Comparison of ENCODE assay signal across 13 cellular contexts in the genomic region with DNA sequence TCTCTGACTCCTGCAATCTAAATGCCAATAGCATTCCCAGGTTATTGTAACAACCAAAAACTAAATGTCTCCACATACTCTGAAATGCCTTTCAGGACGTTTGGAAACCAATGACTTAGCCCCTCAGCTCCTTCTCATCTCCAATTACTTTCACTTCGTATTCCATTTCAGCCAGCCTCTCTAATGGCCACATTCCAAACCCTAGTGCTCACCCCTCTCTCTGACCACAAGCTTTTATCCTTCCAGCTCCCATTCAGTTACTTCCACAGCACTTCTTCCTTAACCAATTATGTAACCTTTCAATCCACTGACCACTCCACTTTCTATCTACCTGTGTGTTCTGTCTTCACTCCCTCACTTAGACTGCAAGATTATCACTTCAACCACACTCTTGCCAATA. TPM values are rescaled to one million over a fixed set of nuclear protein-coding genes. Genes with fewer than 3 reads are reported as not detected.
DNase-seq lines count a peak whose midpoint lies in the region; ATAC-seq, FAIRE-seq and TF ChIP-seq lines count a peak whose summit lies in the region.
"Had no signal": no experiment of that assay in that cellular context is flagged by ENCODE, and none has a peak within 500 bp of the region (broad histone marks: within the 10 kb centered on the region; RNA-seq: fewer than 3 reads in every experiment).

No MANE protein-coding gene starts in this region.

- H3K27ac Mint-ChIP-seq in CD4-positive, CD25-positive, alpha-beta regulatory T cell, result peak overlapping the region in 2 of 3 donors; percentile 53 to 60
- H3K27ac Mint-ChIP-seq: nephron had no signal

- H3K9me3 ChIP-seq in CD4-positive, CD25-positive, alpha-beta regulatory T cell (ENCODE audit: control insufficient read depth in 2 of 2, low read length in 2 of 2), result no peaks in the 10 kb centered on the region
- no peaks in the 10 kb centered on the region for H3K9me3 ChIP-seq in adipocyte (ENCODE audit: control insufficient read depth, low read length)
- H3K9me3 ChIP-seq in esophagus muscularis mucosa, result no peaks in the 10 kb centered on the region
- no peaks in the 10 kb centered on the region for H3K9me3 ChIP-seq in stomach
- H3K9me3 ChIP-seq in vagina, result no peaks in the 10 kb centered on the region
- H3K9me3 ChIP-seq: uterus had no signal

- intact Hi-C loops in esophagus muscularis mucosa (cut with DNase I) (no loop called here), stomach (cut with DNase I; ENCODE audit: low total_unique reads) (no loop called here), vagina (cut with DNase I) (no loop called here)

- ATAC-seq in CD4-positive, CD25-positive, alpha-beta regulatory T cell (ENCODE audit: low read depth in 2 of 2), result no peak
- ATAC-seq: activated T-cell treated with anti-CD3 and anti-CD28 coated beads, Interleukin-2, amount 50 U/mL, for 4 hours had no signal

- TF ChIP-seq CTCF in esophagus muscularis mucosa (IDR thresholded peaks at IDR 0.05) (no peak), stomach (IDR thresholded peaks at IDR 0.05) (no peak), vagina (IDR thresholded peaks at IDR 0.05) (no peak)

- TF ChIP-seq EP300 in esophagus muscularis mucosa (IDR thresholded peaks at IDR 0.05), result no peak
- no peak for TF ChIP-seq EP300 in stomach (IDR thresholded peaks at IDR 0.05)

- peaks cover 41% of the 10 kb centered on the region for H3K36me3 ChIP-seq in CD4-positive, CD25-positive, alpha-beta regulatory T cell (ENCODE audit: control insufficient read depth, insufficient read depth, low read length)
- peaks cover 44% of the 10 kb centered on the region for H3K36me3 ChIP-seq in adipocyte (ENCODE audit: control insufficient read depth, insufficient read depth, low read length, severe bottlenecking)
- peaks cover 0 to 60% (median 41%) of the 10 kb centered on the region in 4 donors for H3K36me3 ChIP-seq in esophagus muscularis mucosa
- H3K36me3 ChIP-seq in stomach, result peaks cover 6 to 61% (median 56%) of the 10 kb centered on the region in 4 donors
- peaks cover 0 to 28% of the 10 kb centered on the region in 2 donors for H3K36me3 ChIP-seq in vagina
- H3K36me3 ChIP-seq: uterus had no signal

- no peaks in the 10 kb centered on the region for H3K27me3 ChIP-seq in CD4-positive, CD25-positive, alpha-beta regulatory T cell (ENCODE audit: control insufficient read depth, insufficient read depth, low read length)
- H3K27me3 ChIP-seq in adipocyte (replicated peaks; ENCODE audit: control insufficient read depth, insufficient read depth, low read length) (no peaks in the 10 kb centered on the region), esophagus muscularis mucosa (no peaks in the 10 kb centered on the region), stomach (no peaks in the 10 kb centered on the region), vagina (no peaks in the 10 kb centered on the region)
- H3K27me3 ChIP-seq: uterus had no signal

- no peak for DNase-seq in CD4-positive, CD25-positive, alpha-beta regulatory T cell
- DNase-seq in HPDE6-E6E7 (ENCODE audit: extremely low spot score), result peak; percentile 67
- peak; percentile 95 for DNase-seq in adipocyte (ENCODE audit: low read depth)
- DNase-seq in iris pigment epithelial cell (ENCODE audit: low read depth), result peak; percentile 97
- DNase-seq in GM12891 (ENCODE audit: insufficient read length, low spot score), result no peak
- DNase-seq in esophagus muscularis mucosa (ENCODE audit: extremely low spot score), result no peak
- DNase-seq in stomach, result no peak
- DNase-seq in vagina (ENCODE audit: extremely low spot score in 2 of 2), result no peak
- DNase-seq: activated T-cell treated with anti-CD3 and anti-CD28 coated beads, Interleukin-2, amount 50 U/mL, for 4 hours; NCI-H1930; uterus had no signal

- peaks cover 21 to 50% (median 37%) of the 10 kb centered on the region in 4 donors for H3K4me1 Mint-ChIP-seq in CD4-positive, CD25-positive, alpha-beta regulatory T cell

- no peaks in the 10 kb centered on the region for H3K9me3 Mint-ChIP-seq in CD4-positive, CD25-positive, alpha-beta regulatory T cell
- H3K9me3 Mint-ChIP-seq: activated T-cell treated with anti-CD3 and anti-CD28 coated beads, Interleukin-2, amount 50 U/mL, for 4 hours; nephron had no signal

- no peaks in the 10 kb centered on the region for H3K27me3 Mint-ChIP-seq in CD4-positive, CD25-positive, alpha-beta regulatory T cell

- no peak overlapping the region for H3K4me3 ChIP-seq in CD4-positive, CD25-positive, alpha-beta regulatory T cell (ENCODE audit: low read depth, low read length)
- H3K4me3 ChIP-seq in adipocyte (ENCODE audit: low read length) (peak overlapping the region; percentile 9), esophagus muscularis mucosa (no peak overlapping the region), stomach (no peak overlapping the region), vagina (no peak overlapping the region)
- H3K4me3 ChIP-seq: uterus had no signal

- H3K27ac ChIP-seq in CD4-positive, CD25-positive, alpha-beta regulatory T cell (ENCODE audit: insufficient read depth, low read length, poor library complexity, severe bottlenecking), result no peak overlapping the region
- no peak overlapping the region for H3K27ac ChIP-seq in esophagus muscularis mucosa (replicated peaks in 1 of 4)
- no peak overlapping the region for H3K27ac ChIP-seq in stomach
- H3K27ac ChIP-seq in vagina, result no peak overlapping the region
- H3K27ac ChIP-seq: uterus had no signal

- H3K36me3 Mint-ChIP-seq in CD4-positive, CD25-positive, alpha-beta regulatory T cell, result peaks cover 31% of the 10 kb centered on the region

- WGBS in esophagus muscularis mucosa, result 53% methylated on average over 2 of the region's 2 CpGs
- WGBS in stomach, 5 donors, result 61 to 72% (median 64%) methylated on average over 2 of the region's 2 CpGs

- peak overlapping the region; percentile 3 for H3K9ac ChIP-seq in adipocyte (ENCODE audit: low read length)

- FAIRE-seq in GM12891 (lab: Jason Lieb, UNC), result no peak
- FAIRE-seq: G401.6 had no signal

- no peak for TF ChIP-seq POLR2A in GM12891 (IDR thresholded peaks at IDR 0.05; ENCODE audit: low read depth, low read length)
- no peak for TF ChIP-seq POLR2A in esophagus muscularis mucosa (IDR thresholded peaks at IDR 0.05; ENCODE audit: low read depth)
- no peak for TF ChIP-seq POLR2A in stomach (IDR thresholded peaks at IDR 0.05)
- no peak for TF ChIP-seq POLR2A in vagina (IDR thresholded peaks at IDR 0.05)

- peak overlapping the region in 1 of 4 donors; percentile 19 for H3K4me3 Mint-ChIP-seq in CD4-positive, CD25-positive, alpha-beta regulatory T cell
- H3K4me3 Mint-ChIP-seq: activated T-cell treated with anti-CD3 and anti-CD28 coated beads, Interleukin-2, amount 50 U/mL, for 4 hours; nephron had no signal

- peaks cover 23% of the 10 kb centered on the region for H3K4me1 ChIP-seq in CD4-positive, CD25-positive, alpha-beta regulatory T cell (ENCODE audit: control insufficient read depth, insufficient read depth, low read length, poor library complexity, severe bottlenecking)
- H3K4me1 ChIP-seq in adipocyte (ENCODE audit: control insufficient read depth, insufficient read depth, low read length) (peaks cover 17% of the 10 kb centered on the region), esophagus muscularis mucosa (peaks cover 18 to 34% (median 28%) of the 10 kb centered on the region in 4 donors), stomach (peaks cover 0 to 35% (median 18%) of the 10 kb centered on the region in 4 donors), vagina (peaks cover 21% of the 10 kb centered on the region)

TF ChIP-seq in GM12891, 5 proteins besides CTCF, POLR2A, EP300 and RAD21:
- TF ChIP-seq PAX5 (IDR thresholded peaks at IDR 0.05; ENCODE audit: insufficient read depth, low read length, severe bottlenecking) (no peak), SPI1 (IDR thresholded peaks at IDR 0.05; ENCODE audit: low read depth, low read length) (no peak), POLR2AphosphoS5 (IDR thresholded peaks at IDR 0.05; ENCODE audit: low read depth, low read length) (no peak), TAF1 (IDR thresholded peaks at IDR 0.05; ENCODE audit: low read depth, low read length) (no peak)

RNA-seq across cellular contexts. Expression of gene NOC3L, which starts 4.3 kb away (rescaled TPM):
- 16.1 TPM for total RNA-seq in CD4-positive, CD25-positive, alpha-beta regulatory T cell
- 10 to 100 TPM; 10.9 to 13.0 (median 11.6) TPM for polyA plus RNA-seq in CD4-positive, CD25-positive, alpha-beta regulatory T cell
- polyA plus RNA-seq in GM12891 (2012; ENCODE audit: low read depth, missing spikeins), result 14.6 TPM
- total RNA-seq in esophagus muscularis mucosa (10 to 100 TPM; 18.1 to 23.3 (median 20.7) TPM), stomach (10 to 100 TPM in 2 of 5 donors, 1 to 10 TPM in 2, under 1 TPM in 1; 0.58 to 28.5 (median 8.5) TPM), vagina (21.1 TPM)
- polyA plus RNA-seq in stomach, result 1 to 10 TPM; 3.7 to 5.8 (median 4.7) TPM

RNA-seq across cellular contexts. Expression of gene TBC1D12, which starts 43.9 kb away (rescaled TPM):
- total RNA-seq in CD4-positive, CD25-positive, alpha-beta regulatory T cell, result not detected
- polyA plus RNA-seq in CD4-positive, CD25-positive, alpha-beta regulatory T cell, result not detected
- polyA plus RNA-seq in GM12891 (2012; ENCODE audit: low read depth, missing spikeins), result 1.8 TPM
- 10 to 100 TPM; 16.2 to 22.9 (median 17.7) TPM for total RNA-seq in esophagus muscularis mucosa
- 100 to 1,000 TPM in 1 of 5 donors, 10 to 100 TPM in 4; 12.8 to 163 (median 26.8) TPM for total RNA-seq in stomach
- 1 to 10 TPM; 4.1 to 5.4 (median 4.8) TPM for polyA plus RNA-seq in stomach
- 14.7 TPM for total RNA-seq in vagina

Comparison
In these comparisons a context has a peak if more than half of its experiments do, and no peak if none do; other contexts are left out.
1. DNase-seq: peak in HPDE6-E6E7 (single experiment), adipocyte (single experiment) and iris pigment epithelial cell (single experiment); none in CD4-positive, CD25-positive, alpha-beta regulatory T cell (0 of 3), GM12891 (single experiment), esophagus muscularis mucosa (single experiment), stomach (single experiment) and vagina (0 of 2).
2. RNA of gene TBC1D12, which starts 43.9 kb away (total RNA-seq): 12.8 to 163 TPM in stomach, 16.2 to 22.9 TPM in esophagus muscularis mucosa and 14.7 TPM in vagina (single experiment); not detected in CD4-positive, CD25-positive, alpha-beta regulatory T cell (single experiment); every median in the first group is over 10 times any median in the second.